38 cellular contexts compared by ENCODE assay signal in genomic region chr14:44944107-44944506, GRCh38.
"Had no signal": no experiment of that assay in that cellular context is flagged by ENCODE, and none has a peak within 500 bp of the region (broad histone marks: within the 10 kb centered on the region; RNA-seq: fewer than 3 reads in every experiment).

No MANE protein-coding gene starts in this region.

- DNase-seq: activated B cell treated with CpG ODN at 0.5 μM for 24 hours; activated CD4-positive, alpha-beta memory T cell treated with anti-CD3 and anti-CD28 coated beads for 36 hours; activated CD4-positive, alpha-beta T cell treated with anti-CD3 and anti-CD28 coated beads for 4 hours; activated CD4-positive, alpha-beta T cell treated with anti-CD3 and anti-CD28 coated beads, Interleukin-2, amount 10 ng/mL, durations not matched to agents 24 days and 14 days; activated CD4-positive, alpha-beta T cell treated with anti-CD3 and anti-CD28 coated beads, Interleukin-2, amount 50 U/mL, for 1 hour; activated CD4-positive, alpha-beta T cell treated with anti-CD3 and anti-CD28 coated beads, Interleukin-2, amount 50 U/mL, for 4 hours; activated CD4-positive, CD25-positive, alpha-beta regulatory T cell treated with anti-CD3 and anti-CD28 coated beads, Interleukin-2, amount 50 U/mL, for 72 hours; activated CD8-positive, alpha-beta memory T cell treated with anti-CD3 and anti-CD28 coated beads, Interleukin-2, amount 50 U/mL, for 4 hours; activated CD8-positive, alpha-beta T cell treated with anti-CD3 and anti-CD28 coated beads for 36 hours; activated effector memory CD4-positive, alpha-beta T cell treated with anti-CD3 and anti-CD28 coated beads, Interleukin-2, amount 50 U/mL, for 16 hours; activated gamma-delta T cell treated with Interleukin-2 at 50 U/mL for 16 hours; activated naive CD4-positive, alpha-beta T cell; activated naive CD4-positive, alpha-beta T cell treated with anti-CD3 and anti-CD28 coated beads for 36 hours; activated naive CD4-positive, alpha-beta T cell treated with anti-CD3 and anti-CD28 coated beads, Interleukin-2, amount 50 U/mL, for 16 hours; activated naive CD8-positive, alpha-beta T cell treated with anti-CD3 and anti-CD28 coated beads for 36 hours; activated T-cell treated with anti-CD3 and anti-CD28 coated beads for 4 hours; activated T-cell treated with anti-CD3 and anti-CD28 coated beads, Interleukin-2, amount 50 U/mL, for 1 hour; activated T-cell treated with anti-CD3 and anti-CD28 coated beads, Interleukin-2, amount 50 U/mL, for 4 hours; activated T-cell treated with anti-CD3 and anti-CD28 coated beads, Interleukin-2, amount 50 U/mL, for 72 hours; adrenal gland; amniotic stem cell; caudate nucleus; cerebellar nuclear complex; T-helper 1 cell; T-helper 2 cell; T-helper 9 cell had no signal

- H3K4me1 Mint-ChIP-seq: activated B cell treated with CpG ODN at 0.5 μM for 24 hours, brain had no signal

- FAIRE-seq: bronchial epithelial cell, TTC549 had no signal

- H3K4me1 ChIP-seq: adrenal gland, ascending aorta had no signal

- ATAC-seq: activated CD8-positive, alpha-beta T cell treated with anti-CD3 and anti-CD28 coated beads for 36 hours; activated naive CD4-positive, alpha-beta T cell treated with anti-CD3 and anti-CD28 coated beads, Interleukin-2, amount 50 U/mL, for 72 hours; activated T-cell treated with anti-CD3 and anti-CD28 coated beads, Interleukin-2, amount 50 U/mL, for 4 hours; activated T-cell treated with anti-CD3 and anti-CD28 coated beads, Interleukin-2, amount 50 U/mL, for 72 hours; activated T-helper 17 cell treated with anti-CD3 and anti-CD28 coated beads, Interleukin-2, amount 50 U/mL, for 72 hours had no signal

- H3K9me3 ChIP-seq: adrenal gland, ascending aorta had no signal

- H3K27me3 ChIP-seq: adrenal gland, ascending aorta, cardiac muscle cell had no signal

- H3K4me3 Mint-ChIP-seq: activated B cell treated with CpG ODN at 0.5 μM for 24 hours; activated CD4-positive, alpha-beta memory T cell treated with anti-CD3 and anti-CD28 coated beads for 36 hours; activated CD4-positive, alpha-beta T cell treated with anti-CD3 and anti-CD28 coated beads, Interleukin-2, amount 10 ng/mL, durations not matched to agents 24 days and 14 days; activated CD8-positive, alpha-beta T cell treated with anti-CD3 and anti-CD28 coated beads for 36 hours; activated naive CD4-positive, alpha-beta T cell treated with anti-CD3 and anti-CD28 coated beads for 36 hours; activated naive CD8-positive, alpha-beta T cell treated with anti-CD3 and anti-CD28 coated beads for 36 hours; activated T-cell treated with anti-CD3 and anti-CD28 coated beads, Interleukin-2, amount 50 U/mL, for 4 hours; activated T-cell treated with anti-CD3 and anti-CD28 coated beads, Interleukin-2, amount 50 U/mL, for 72 hours; activated T-helper 1 cell treated with anti-CD3 and anti-CD28 coated beads, Interleukin-12 subunit alpha, Interleukin-12 subunit beta, Interleukin-2, Interleukin-4 antibody, amounts not matched to agents 30 ng/mL and 10 ng/mL and 1 ng/mL, durations not matched to agents 14 hours and 24 hours and 36 hours; activated T-helper 17 cell treated with anti-CD3 and anti-CD28 coated beads, Interleukin-2, amount 50 U/mL, for 72 hours; brain; central memory CD8-positive, alpha-beta T cell; T-helper 1 cell treated with Interleukin-12 subunit alpha and Interleukin-12 subunit beta and Interleukin-4 antibody, amounts not matched to agents 30 μg/mL and 1 μg/mL, for 36 hours; T-helper 2 cell treated with Interferon-gamma antibody and Interleukin-4, amounts not matched to agents 5 μg/mL and 100 μg/mL, for 36 hours had no signal

- H3K27ac ChIP-seq: adrenal gland, ascending aorta, cardiac muscle cell, VCaP had no signal

- H3K9me3 Mint-ChIP-seq: activated CD4-positive, alpha-beta memory T cell treated with anti-CD3 and anti-CD28 coated beads for 36 hours; activated naive CD4-positive, alpha-beta T cell treated with anti-CD3 and anti-CD28 coated beads for 36 hours; activated T-cell treated with anti-CD3 and anti-CD28 coated beads, Interleukin-2, amount 50 U/mL, for 4 hours; activated T-helper 17 cell treated with anti-CD3 and anti-CD28 coated beads, Interleukin-2, amount 50 U/mL, for 72 hours; central memory CD8-positive, alpha-beta T cell had no signal

- H3K27ac Mint-ChIP-seq: activated B cell treated with CpG ODN at 0.5 μM for 24 hours; activated CD4-positive, alpha-beta memory T cell treated with anti-CD3 and anti-CD28 coated beads for 36 hours; activated CD4-positive, alpha-beta T cell treated with anti-CD3 and anti-CD28 coated beads, Interleukin-2, amount 10 ng/mL, durations not matched to agents 24 days and 14 days; activated CD8-positive, alpha-beta T cell treated with anti-CD3 and anti-CD28 coated beads for 36 hours; activated naive CD4-positive, alpha-beta T cell treated with anti-CD3 and anti-CD28 coated beads for 36 hours; activated naive CD4-positive, alpha-beta T cell treated with anti-CD3 and anti-CD28 coated beads, Interleukin-2, amount 50 U/mL, for 72 hours; activated naive CD8-positive, alpha-beta T cell treated with anti-CD3 and anti-CD28 coated beads for 36 hours; activated T-cell treated with anti-CD3 and anti-CD28 coated beads, Interleukin-2, amount 50 U/mL, for 72 hours; activated T-helper 1 cell treated with anti-CD3 and anti-CD28 coated beads, Interleukin-12 subunit alpha, Interleukin-12 subunit beta, Interleukin-2, Interleukin-4 antibody, amounts not matched to agents 30 ng/mL and 10 ng/mL and 1 ng/mL, durations not matched to agents 14 hours and 24 hours and 36 hours; activated T-helper 17 cell treated with anti-CD3 and anti-CD28 coated beads, Interleukin-2, amount 50 U/mL, for 72 hours; brain; T-helper 1 cell treated with Interleukin-12 subunit alpha and Interleukin-12 subunit beta and Interleukin-4 antibody, amounts not matched to agents 30 μg/mL and 1 μg/mL, for 36 hours; T-helper 2 cell treated with Interferon-gamma antibody and Interleukin-4, amounts not matched to agents 5 μg/mL and 100 μg/mL, for 36 hours had no signal

- H3K4me3 ChIP-seq: adrenal gland, ascending aorta, cardiac muscle cell had no signal
